ENCODE assay signal across 17 cellular contexts in the genomic region with DNA sequence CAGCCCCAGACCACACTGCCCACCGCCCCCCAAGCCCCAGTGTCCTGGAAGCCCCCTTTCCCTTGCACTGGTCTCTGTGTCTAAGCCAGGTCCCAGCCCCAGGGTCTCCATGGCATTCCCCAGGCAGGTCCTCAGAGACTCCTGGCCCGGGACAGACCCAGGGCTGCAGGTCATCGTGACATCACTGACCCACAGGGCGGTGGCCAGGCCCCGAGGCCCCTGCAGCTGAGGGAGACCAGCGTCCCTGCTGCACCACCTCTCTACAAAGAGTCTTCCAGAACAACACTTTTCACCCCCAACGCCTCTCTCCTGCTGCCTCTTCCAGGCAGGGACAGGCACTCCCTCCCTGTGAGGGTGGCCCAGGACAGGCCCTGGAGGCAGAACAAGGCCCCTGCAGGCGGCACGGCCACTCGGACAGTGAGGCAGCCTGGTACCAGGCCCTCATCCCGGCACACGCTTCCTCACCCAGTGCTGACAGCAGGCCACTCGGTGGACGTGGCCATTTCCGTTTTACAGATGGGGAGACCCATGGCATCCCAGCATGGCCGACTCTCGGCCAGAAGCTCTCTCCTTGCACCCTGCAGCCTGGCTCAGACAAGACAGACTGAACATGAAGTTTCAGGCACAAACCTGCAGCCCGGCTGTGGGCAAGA.
DNase-seq lines count a peak whose midpoint lies in the region; ATAC-seq and TF ChIP-seq lines count a peak whose summit lies in the region.
"Had no signal": no experiment of that assay in that cellular context is flagged by ENCODE, and none has a peak within 500 bp of the region (broad histone marks: within the 10 kb centered on the region; RNA-seq: fewer than 3 reads in every experiment).

No MANE protein-coding gene starts in this region.

- H3K36me3 ChIP-seq in left ventricle myocardium inferior (no peaks in the 10 kb centered on the region), H7 (replicated peaks; ENCODE audit: control insufficient read depth, insufficient read depth, low read length) (no peaks in the 10 kb centered on the region), Panc1 (ENCODE audit: control insufficient read depth, insufficient read depth, low read length) (no peaks in the 10 kb centered on the region), mesenchymal stem cell (ENCODE audit: control insufficient read depth in 1 of 2, insufficient read depth in 2 of 2, low read depth in 1 of 2, low read length in 2 of 2) (peaks cover 0 to 18% of the 10 kb centered on the region in 2 experiments)
- H3K36me3 ChIP-seq: BLaER1 had no signal

- in situ Hi-C loops in Panc1 (cut with HindIII; ENCODE audit: low pct_unique_long_range_greater_than_20kb, low sequenced_read_pairs), result no loop called here

- H3K79me1 ChIP-seq in mesenchymal stem cell (replicated peaks; ENCODE audit: low read length, poor library complexity, severe bottlenecking), result no peaks in the 10 kb centered on the region

- ATAC-seq in Right ventricle myocardium superior (ENCODE audit: poor library complexity) (no peak), Panc1 (peak; percentile 33; the same call in 1 of the 2 replicates)
- ATAC-seq: GM12878 had no signal

- CTCF ChIA-PET in Panc1 (lab: Charles Lee), result no interaction called here

- no peak overlapping the region for H2BK15ac ChIP-seq in mesenchymal stem cell (ENCODE audit: low read depth, poor library complexity, severe bottlenecking)

- peak overlapping the region; percentile 70 for H4K91ac ChIP-seq in mesenchymal stem cell (ENCODE audit: low read length)

- DNase-seq in Right ventricle myocardium superior, result peak; percentile 22
- DNase-seq in left ventricle myocardium inferior, result no peak
- peak; percentile 56 for DNase-seq in H7
- DNase-seq in Panc1 (ENCODE audit: low read depth, low spot score), result no peak
- no peak for DNase-seq in mesenchymal stem cell
- no peak for DNase-seq in amygdala (lab: John Stamatoyannopoulos, UW)
- no peak for DNase-seq in NCI-H1436 treated with DMSO at 0.1 percent for 48 hours (lab: John Stamatoyannopoulos, UW)
- DNase-seq in GM20000 (ENCODE audit: low spot score), result no peak
- DNase-seq: 8988T; Calu3; CD4-positive, alpha-beta memory T cell; DMS 273 treated with DMSO at 0.1 percent for 48 hours; DMS53; DND-41; KBM-7 had no signal

- H3K4me2 ChIP-seq in mesenchymal stem cell (ENCODE audit: low read length, poor library complexity, severe bottlenecking), result no peak overlapping the region
- H3K4me2 ChIP-seq: BLaER1 had no signal

- peaks cover 70% of the 10 kb centered on the region for H3K27me3 ChIP-seq in left ventricle myocardium inferior (ENCODE audit: low read depth)
- H3K27me3 ChIP-seq in H7 (ENCODE audit: control insufficient read depth, insufficient read depth, low read length), result no peaks in the 10 kb centered on the region
- no peaks in the 10 kb centered on the region for H3K27me3 ChIP-seq in Panc1 (ENCODE audit: control insufficient read depth, insufficient read depth, low read length)
- H3K27me3 ChIP-seq in mesenchymal stem cell (ENCODE audit: control insufficient read depth in 1 of 2, insufficient read depth in 1 of 2, low read length in 2 of 2), result no peaks in the 10 kb centered on the region
- H3K27me3 ChIP-seq: BLaER1 had no signal

- peak overlapping the region in 1 of 2 experiments; percentile 77 for H3K23ac ChIP-seq in mesenchymal stem cell (ENCODE audit: low read length in 2 of 2)

- no peak overlapping the region for H2BK5ac ChIP-seq in mesenchymal stem cell (ENCODE audit: low read depth, low read length, poor library complexity, severe bottlenecking)

- H3K14ac ChIP-seq in mesenchymal stem cell (ENCODE audit: low read length in 2 of 2), result peak overlapping the region in 1 of 2 experiments; percentile 89

- no TSS peak for BruUV-seq in Panc1 (replicated peaks; lab: Mats Ljungman, UMichigan)

- H2BK12ac ChIP-seq in mesenchymal stem cell (ENCODE audit: low read length in 2 of 2), result peak overlapping the region; percentile 34 to 89

- H2AFZ ChIP-seq in mesenchymal stem cell (ENCODE audit: low read depth, low read length), result no peak overlapping the region

- H3K27ac ChIP-seq in left ventricle myocardium inferior (replicated peaks) (no peak overlapping the region), Panc1 (ENCODE audit: low read length) (no peak overlapping the region), mesenchymal stem cell (ENCODE audit: low read length, poor library complexity, severe bottlenecking) (no peak overlapping the region)
- H3K27ac ChIP-seq: BLaER1 had no signal

- POLR2A ChIA-PET in Panc1 (lab: Charles Lee), result no interaction called here

- H3K4me3 ChIP-seq in left ventricle myocardium inferior (no peak overlapping the region), H7 (ENCODE audit: insufficient read depth, low read depth, low read length) (no peak overlapping the region), Panc1 (ENCODE audit: low read depth in 2 of 2, low read length in 2 of 2) (no peak overlapping the region), mesenchymal stem cell (ENCODE audit: insufficient read depth in 1 of 2, low read depth in 1 of 2, low read length in 2 of 2) (no peak overlapping the region)
- H3K4me3 ChIP-seq: BLaER1, GM12878 had no signal

- H2BK120ac ChIP-seq in mesenchymal stem cell (ENCODE audit: low read depth, low read length), result no peak overlapping the region

- H4K8ac ChIP-seq in mesenchymal stem cell (ENCODE audit: low read length), result peak overlapping the region; percentile 76

- no peaks in the 10 kb centered on the region for H3K4me1 ChIP-seq in left ventricle myocardium inferior
- H3K4me1 ChIP-seq in Panc1 (ENCODE audit: control insufficient read depth, insufficient read depth, low read length), result no peaks in the 10 kb centered on the region
- peaks cover 3% of the 10 kb centered on the region for H3K4me1 ChIP-seq in mesenchymal stem cell (ENCODE audit: control insufficient read depth, insufficient read depth, low read depth, low read length)

- intact Hi-C loops in Right ventricle myocardium superior (cut with DNase I), result no loop called here
- intact Hi-C loops in left ventricle myocardium inferior (cut with micrococcal nuclease), result no loop called here
- intact Hi-C loops in Panc1 (cut with micrococcal nuclease; ENCODE audit: unreplicated experiment), result no loop called here

- H3K9me3 ChIP-seq in left ventricle myocardium inferior (replicated peaks), result no peaks in the 10 kb centered on the region
- no peaks in the 10 kb centered on the region for H3K9me3 ChIP-seq in Panc1 (ENCODE audit: control insufficient read depth, insufficient read depth, low read depth, low read length)
- no peaks in the 10 kb centered on the region for H3K9me3 ChIP-seq in mesenchymal stem cell (ENCODE audit: control insufficient read depth, low read length)
- H3K9me3 ChIP-seq: BLaER1 had no signal

- 88% methylated on average over 18 of the region's 18 CpGs for WGBS in mesenchymal stem cell

- TF ChIP-seq CTCF in left ventricle myocardium inferior (IDR thresholded peaks at IDR 0.05; ENCODE audit: borderline replicate concordance), result no peak
- no peak for TF ChIP-seq CTCF in Panc1 (IDR thresholded peaks at IDR 0.05)
- TF ChIP-seq CTCF in GM20000 (IDR thresholded peaks at IDR 0.05; ENCODE audit: extremely low read depth, missing control alignments), result no peak

- H3K18ac ChIP-seq in mesenchymal stem cell (ENCODE audit: low read depth in 1 of 2, low read length in 2 of 2), result peak overlapping the region; percentile 5 to 86

- peak overlapping the region in 1 of 2 experiments; percentile 19 for H3K4ac ChIP-seq in mesenchymal stem cell (ENCODE audit: low read depth in 1 of 2, low read length in 2 of 2)

- H3K9ac ChIP-seq in mesenchymal stem cell (ENCODE audit: low read length), result no peak overlapping the region
- H3K9ac ChIP-seq: BLaER1 had no signal

- H2AK5ac ChIP-seq in mesenchymal stem cell (ENCODE audit: low read length, severe bottlenecking), result no peak overlapping the region

Comparison
In these comparisons a context has a peak if more than half of its experiments do, and no peak if none do; other contexts are left out.
1. DNase-seq: peak in Right ventricle myocardium superior (single experiment) and H7 (single experiment); none in left ventricle myocardium inferior (single experiment), Panc1 (single experiment), mesenchymal stem cell (single experiment), amygdala (0 of 56), NCI-H1436 treated with DMSO at 0.1 percent for 48 hours (single experiment) and GM20000 (single experiment).